In genomic region chr1:25559031-25559430, GRCh38 we compare ENCODE assay signal across 24 cellular contexts. TPM values are rescaled to one million over a fixed set of nuclear protein-coding genes. Genes with fewer than 3 reads are reported as not detected.
DNase-seq lines count a peak whose midpoint lies in the region; ATAC-seq and TF ChIP-seq lines count a peak whose summit lies in the region.
"Had no signal": no experiment of that assay in that cellular context is flagged by ENCODE, and none has a peak within 500 bp of the region (broad histone marks: within the 10 kb centered on the region; RNA-seq: fewer than 3 reads in every experiment).

No MANE protein-coding gene starts in this region.

- POLR2A ChIA-PET in activated CD4-positive, alpha-beta memory T cell treated with anti-CD3 and anti-CD28 coated beads for 36 hours (lab: Charles Lee), result no interaction called here
- POLR2A ChIA-PET in activated CD4-positive, alpha-beta memory T cell treated with anti-CD3 and anti-CD28 coated beads, Interleukin-2, amount 10 ng/mL, durations not matched to agents 7 days and 5 days (lab: Charles Lee), result interaction anchor here (2.4 kb wide), 1 partner anchor 9 kb away, joined by 8 read pairs; no protein-coding TSS in a partner anchor
- POLR2A ChIA-PET in SK-N-SH (lab: Yijun Ruan, JAX), result no interaction called here

- no peaks in the 10 kb centered on the region for H3K9me3 Mint-ChIP-seq in activated CD4-positive, alpha-beta memory T cell treated with anti-CD3 and anti-CD28 coated beads for 36 hours
- no peaks in the 10 kb centered on the region for H3K9me3 Mint-ChIP-seq in activated CD4-positive, alpha-beta memory T cell treated with anti-CD3 and anti-CD28 coated beads, Interleukin-2, amount 10 ng/mL, durations not matched to agents 7 days and 5 days
- no peaks in the 10 kb centered on the region for H3K9me3 Mint-ChIP-seq in osteocyte (ENCODE audit: unreplicated experiment)
- H3K9me3 Mint-ChIP-seq: T-helper 1 cell treated with Interleukin-12 subunit alpha and Interleukin-12 subunit beta and Interleukin-4 antibody, amounts not matched to agents 30 μg/mL and 1 μg/mL, for 36 hours; WTC11 had no signal

- H3F3A ChIP-seq in SK-N-SH (replicated peaks; ENCODE audit: insufficient read depth), result no peaks in the 10 kb centered on the region

- intact Hi-C loops in activated CD4-positive, alpha-beta memory T cell treated with anti-CD3 and anti-CD28 coated beads for 36 hours (cut with micrococcal nuclease), result no loop called here
- intact Hi-C loops in spleen (cut with DNase I; ENCODE audit: low total_unique reads), result no loop called here

- TF ChIP-seq CTCF in WERI-Rb-1 (IDR thresholded peaks at IDR 0.05; ENCODE audit: low read depth, low read length) (no peak), spleen (IDR thresholded peaks at IDR 0.05 in 8 of 11, conservative IDR thresholded peaks at IDR 0.05 in 3 of 11) (no peak), SK-N-SH (IDR thresholded peaks at IDR 0.05) (no peak), osteocyte (IDR thresholded peaks at IDR 0.05) (no peak)

- no peaks in the 10 kb centered on the region for H3K9me2 ChIP-seq in SK-N-SH

- no peak for TF ChIP-seq POLR2A in spleen (IDR thresholded peaks at IDR 0.05)

- peaks cover 4% of the 10 kb centered on the region; the same call in 1 of the 2 replicates for H4K20me1 ChIP-seq in SK-N-SH (ENCODE audit: insufficient read depth)

- no peak overlapping the region for H3K4me3 ChIP-seq in WERI-Rb-1 (ENCODE audit: low read depth, low read length)
- no peak overlapping the region for H3K4me3 ChIP-seq in spleen
- no peak overlapping the region for H3K4me3 ChIP-seq in SK-N-SH (ENCODE audit: low read depth in 2 of 2, low read length in 1 of 2)
- H3K4me3 ChIP-seq: hepatocyte, skin epidermis, tibial nerve had no signal

- no peaks in the 10 kb centered on the region for H3K27me3 ChIP-seq in WERI-Rb-1 (ENCODE audit: insufficient read depth, low read depth, severe bottlenecking)
- H3K27me3 ChIP-seq in layer of hippocampus (ENCODE audit: control insufficient read depth, insufficient read depth, low read length), result no peaks in the 10 kb centered on the region
- no peaks in the 10 kb centered on the region for H3K27me3 ChIP-seq in spleen (replicated peaks in 1 of 7)
- no peaks in the 10 kb centered on the region for H3K27me3 ChIP-seq in SK-N-SH (ENCODE audit: insufficient read depth)
- H3K27me3 ChIP-seq: hepatocyte, tibial nerve had no signal

- H3K9me3 ChIP-seq in WERI-Rb-1 (ENCODE audit: severe bottlenecking) (no peaks in the 10 kb centered on the region), spleen (no peaks in the 10 kb centered on the region), SK-N-SH (no peaks in the 10 kb centered on the region)
- H3K9me3 ChIP-seq: tibial nerve had no signal

- H3K4me1 ChIP-seq in spleen (peaks cover 81 to 100% (median 99%) of the 10 kb centered on the region in 6 donors), SK-N-SH (ENCODE audit: control insufficient read depth in 1 of 2, insufficient read depth in 2 of 2, low read depth in 1 of 2, low read length in 1 of 2) (peaks cover 0 to 15% of the 10 kb centered on the region in 2 experiments; a peak in 1 of 4 replicates)

- ATAC-seq in GM21619 (IDR thresholded peaks at IDR 0.05; ENCODE audit: unreplicated experiment), result no peak
- ATAC-seq: Right ventricle myocardium inferior, WTC11 had no signal

- DNase-seq in activated CD4-positive, alpha-beta memory T cell treated with anti-CD3 and anti-CD28 coated beads for 36 hours, result no peak
- no peak for DNase-seq in activated CD4-positive, alpha-beta memory T cell treated with anti-CD3 and anti-CD28 coated beads, Interleukin-2, amount 10 ng/mL, durations not matched to agents 7 days and 5 days
- DNase-seq in WERI-Rb-1, result no peak
- DNase-seq in spleen, result no peak
- no peak for DNase-seq in SK-N-SH
- no peak for DNase-seq in osteocyte (ENCODE audit: extremely low spot score, unreplicated experiment)
- DNase-seq: C1 segment of cervical spinal cord; DMS53; effector CD4-positive, alpha-beta T cell; kidney glomerular epithelial cell; MV-4-11; NCI-H2029; NCI-H446 treated with DMSO at 0.1 percent for 48 hours; posterior cingulate gyrus; stimulated activated CD4-positive, alpha-beta T cell treated with anti-CD3 and anti-CD28 coated beads, Interleukin-4, amount 100 ng/mL, for 4 hours had no signal

- no peak overlapping the region for H2AFZ ChIP-seq in SK-N-SH (ENCODE audit: low read depth)
- H2AFZ ChIP-seq: hepatocyte had no signal

- H3K4me3 Mint-ChIP-seq in activated CD4-positive, alpha-beta memory T cell treated with anti-CD3 and anti-CD28 coated beads for 36 hours, result no peak overlapping the region
- no peak overlapping the region for H3K4me3 Mint-ChIP-seq in activated CD4-positive, alpha-beta memory T cell treated with anti-CD3 and anti-CD28 coated beads, Interleukin-2, amount 10 ng/mL, durations not matched to agents 7 days and 5 days
- H3K4me3 Mint-ChIP-seq in osteocyte (ENCODE audit: unreplicated experiment), result no peak overlapping the region
- H3K4me3 Mint-ChIP-seq: T-helper 1 cell treated with Interleukin-12 subunit alpha and Interleukin-12 subunit beta and Interleukin-4 antibody, amounts not matched to agents 30 μg/mL and 1 μg/mL, for 36 hours; WTC11 had no signal

- peak overlapping the region; percentile 76 for H3K27ac Mint-ChIP-seq in activated CD4-positive, alpha-beta memory T cell treated with anti-CD3 and anti-CD28 coated beads for 36 hours
- no peak overlapping the region for H3K27ac Mint-ChIP-seq in activated CD4-positive, alpha-beta memory T cell treated with anti-CD3 and anti-CD28 coated beads, Interleukin-2, amount 10 ng/mL, durations not matched to agents 7 days and 5 days
- H3K27ac Mint-ChIP-seq in osteocyte (ENCODE audit: unreplicated experiment), result no peak overlapping the region
- H3K27ac Mint-ChIP-seq: T-helper 1 cell treated with Interleukin-12 subunit alpha and Interleukin-12 subunit beta and Interleukin-4 antibody, amounts not matched to agents 30 μg/mL and 1 μg/mL, for 36 hours had no signal

- H3K36me3 Mint-ChIP-seq in activated CD4-positive, alpha-beta memory T cell treated with anti-CD3 and anti-CD28 coated beads for 36 hours, result peaks cover 14% of the 10 kb centered on the region
- H3K36me3 Mint-ChIP-seq in activated CD4-positive, alpha-beta memory T cell treated with anti-CD3 and anti-CD28 coated beads, Interleukin-2, amount 10 ng/mL, durations not matched to agents 7 days and 5 days (ENCODE audit: low read depth), result peaks cover 27% of the 10 kb centered on the region
- H3K36me3 Mint-ChIP-seq in osteocyte (ENCODE audit: unreplicated experiment), result peaks cover 13% of the 10 kb centered on the region

- no peak overlapping the region for H3K4me2 ChIP-seq in SK-N-SH
- H3K4me2 ChIP-seq: hepatocyte had no signal

- no peaks in the 10 kb centered on the region for H3K36me3 ChIP-seq in WERI-Rb-1
- H3K36me3 ChIP-seq in spleen, result peaks cover 0 to 94% (median 10%) of the 10 kb centered on the region in 6 donors
- peaks cover 0 to 9% of the 10 kb centered on the region in 2 experiments for H3K36me3 ChIP-seq in SK-N-SH (replicated peaks in 1 of 2; ENCODE audit: control insufficient read depth in 1 of 2, insufficient read depth in 2 of 2, low read length in 1 of 2)

- H3K27ac ChIP-seq in WERI-Rb-1 (peak overlapping the region; percentile 52), layer of hippocampus (ENCODE audit: low read depth, low read length) (peak overlapping the region; percentile 72), spleen (peak overlapping the region; percentile 66 to 92 (median 86)), SK-N-SH (ENCODE audit: low read depth in 2 of 2, low read length in 1 of 2) (no peak overlapping the region)
- H3K27ac ChIP-seq: hepatocyte, HL-60 had no signal

- CTCF ChIA-PET in activated CD4-positive, alpha-beta memory T cell treated with anti-CD3 and anti-CD28 coated beads for 36 hours (lab: Charles Lee), result no interaction called here
- CTCF ChIA-PET in activated CD4-positive, alpha-beta memory T cell treated with anti-CD3 and anti-CD28 coated beads, Interleukin-2, amount 10 ng/mL, durations not matched to agents 7 days and 5 days (lab: Charles Lee), result interaction anchor here (1.0 kb wide), 1 partner anchor 10 kb away, joined by 3 read pairs; no protein-coding TSS in a partner anchor
- CTCF ChIA-PET in SK-N-SH (lab: Yijun Ruan, JAX), result interaction anchor here (7.3 kb wide), 1 partner anchor 14 kb away, joined by 50 read pairs; no protein-coding TSS in a partner anchor

- no peak for TF ChIP-seq RAD21 in SK-N-SH (IDR thresholded peaks at IDR 0.05; ENCODE audit: low read length)

- H3K79me2 ChIP-seq in SK-N-SH (ENCODE audit: insufficient read depth), result 0 out of 2 replicates have a peak, but pooled peaks cover 5% of the 10 kb centered on the region

- no peak overlapping the region for H3K9ac ChIP-seq in SK-N-SH

- no peak for TF ChIP-seq EP300 in SK-N-SH (IDR thresholded peaks at IDR 0.05; ENCODE audit: borderline replicate concordance in 1 of 2, low read depth in 1 of 2, low read length in 1 of 2)

- H3K27me3 Mint-ChIP-seq in activated CD4-positive, alpha-beta memory T cell treated with anti-CD3 and anti-CD28 coated beads for 36 hours, result no peaks in the 10 kb centered on the region
- H3K27me3 Mint-ChIP-seq in activated CD4-positive, alpha-beta memory T cell treated with anti-CD3 and anti-CD28 coated beads, Interleukin-2, amount 10 ng/mL, durations not matched to agents 7 days and 5 days, result no peaks in the 10 kb centered on the region
- H3K27me3 Mint-ChIP-seq in osteocyte (ENCODE audit: unreplicated experiment), result no peaks in the 10 kb centered on the region

- peaks cover 97% of the 10 kb centered on the region for H3K4me1 Mint-ChIP-seq in activated CD4-positive, alpha-beta memory T cell treated with anti-CD3 and anti-CD28 coated beads for 36 hours (ENCODE audit: low read depth)
- H3K4me1 Mint-ChIP-seq in activated CD4-positive, alpha-beta memory T cell treated with anti-CD3 and anti-CD28 coated beads, Interleukin-2, amount 10 ng/mL, durations not matched to agents 7 days and 5 days, result peaks cover 80% of the 10 kb centered on the region
- peaks cover 12% of the 10 kb centered on the region for H3K4me1 Mint-ChIP-seq in osteocyte (ENCODE audit: unreplicated experiment)

- WGBS in spleen, 5 donors, result 48 to 79% (median 56%) methylated on average over 3 to 6 of the region's 6 CpGs
- 67% methylated on average over 3 of the region's 6 CpGs for WGBS in SK-N-SH (ENCODE audit: low lambda C conversion rate)

RNA-seq across cellular contexts. Expression of gene LDLRAP1, which starts 15.6 kb away (rescaled TPM):
- total RNA-seq in activated CD4-positive, alpha-beta memory T cell treated with anti-CD3 and anti-CD28 coated beads for 36 hours, result 10 to 100 TPM; 11.9 to 14.8 TPM
- total RNA-seq in activated CD4-positive, alpha-beta memory T cell treated with anti-CD3 and anti-CD28 coated beads, Interleukin-2, amount 10 ng/mL, durations not matched to agents 7 days and 5 days, result 10 to 100 TPM; 26.4 to 27.7 TPM
- 100 to 1,000 TPM in 1 of 7 donors, 10 to 100 TPM in 6; 62.6 to 105 (median 82.3) TPM for total RNA-seq in spleen
- 10 to 100 TPM; 21.7 to 45.9 (median 28.4) TPM for polyA plus RNA-seq in spleen
- 15.8 and 19.1 TPM in 2 replicates for polyA plus RNA-seq in SK-N-SH (2012; rRNA removed)
- 10.1 and 13.7 TPM in 2 replicates for polyA plus RNA-seq in SK-N-SH (2012; cell fraction: cytosol; rRNA removed)
- polyA plus RNA-seq in SK-N-SH (2012; cell fraction: nucleus; rRNA removed), result 29.4 and 29.5 TPM in 2 replicates
- total RNA-seq in osteocyte, result 31.3 and 34.3 TPM in 2 replicates

RNA-seq across cellular contexts. Expression of gene MAN1C1, which starts 57.6 kb away (rescaled TPM):
- 1 to 10 TPM; 4.6 to 4.8 TPM for total RNA-seq in activated CD4-positive, alpha-beta memory T cell treated with anti-CD3 and anti-CD28 coated beads for 36 hours
- total RNA-seq in activated CD4-positive, alpha-beta memory T cell treated with anti-CD3 and anti-CD28 coated beads, Interleukin-2, amount 10 ng/mL, durations not matched to agents 7 days and 5 days, result 10 to 100 TPM; 22.3 to 24.1 TPM
- total RNA-seq in spleen (10 to 100 TPM; 25.0 to 54.3 (median 47.2) TPM), osteocyte (64.7 and 73.3 TPM in 2 replicates)
- polyA plus RNA-seq in spleen (1 to 10 TPM; 4.6 to 7.0 (median 6.9) TPM), SK-N-SH (2012; rRNA removed) (0.20 and 0.26 TPM in 2 replicates)
- polyA plus RNA-seq in SK-N-SH (2012; cell fraction: cytosol; rRNA removed), result 0.21 and 0.32 TPM in 2 replicates
- 0.25 and 0.27 TPM in 2 replicates for polyA plus RNA-seq in SK-N-SH (2012; cell fraction: nucleus; rRNA removed)

Comparison
In these comparisons a context has a peak if more than half of its experiments do, and no peak if none do; other contexts are left out.
1. H3K27ac ChIP-seq: peak in WERI-Rb-1 (single experiment), layer of hippocampus (single experiment) and spleen (8 of 8); none in SK-N-SH (0 of 2).